Comparison of ENCODE assay signal across 8 cellular contexts in genomic region chr1:17059391-17060128, GRCh38. TPM values are rescaled to one million over a fixed set of nuclear protein-coding genes. Genes with fewer than 3 reads are reported as not detected.
DNase-seq lines count a peak whose midpoint lies in the region; ATAC-seq and TF ChIP-seq lines count a peak whose summit lies in the region.

No MANE protein-coding gene starts in this region.

- DNase-seq in DMS79 treated with DMSO at 0.1 percent for 48 hours (lab: John Stamatoyannopoulos, UW) = peak; percentile 60
- DNase-seq in HEK293T (ENCODE audit: extremely low spot score) = peak; percentile 76
- DNase-seq in NCI-H510A (lab: John Stamatoyannopoulos, UW) = peak; percentile 47
- DNase-seq in activated CD4-positive, alpha-beta T cell treated with anti-CD3 and anti-CD28 coated beads, Interleukin-2, amount 50 U/mL, for 48 hours = peak; percentile 30 to 47
- peak; percentile 81 for DNase-seq in fibroblast of the aortic adventitia (ENCODE audit: low read depth)
- peak; percentile 66 for DNase-seq in neural crest cell (ENCODE audit: low read depth, low spot score)

- no peaks in the 10 kb centered on the region for H3K36me3 Mint-ChIP-seq in neural crest cell (ENCODE audit: low read depth)

- TF ChIP-seq CTCF in fibroblast of the aortic adventitia (IDR thresholded peaks at IDR 0.05; ENCODE audit: insufficient read depth, low read length) (peak; percentile 89), neural crest cell (conservative IDR thresholded peaks at IDR 0.05) (peak; percentile 78)

- H3K4me3 ChIP-seq in fibroblast of the aortic adventitia (ENCODE audit: low read depth, low read length) = no peak overlapping the region

- H3K27me3 Mint-ChIP-seq in neural crest cell (ENCODE audit: low read depth) = peaks cover 7% of the 10 kb centered on the region

- peak overlapping the region; percentile 24 for H3K4me3 Mint-ChIP-seq in neural crest cell

- peaks cover 25% of the 10 kb centered on the region for H3K4me1 Mint-ChIP-seq in neural crest cell

- H3K9me3 Mint-ChIP-seq in neural crest cell = no peaks in the 10 kb centered on the region

- no peak for ATAC-seq in HG02763 (IDR thresholded peaks at IDR 0.05; ENCODE audit: unreplicated experiment)
- no peak for ATAC-seq in GM18502 (IDR thresholded peaks at IDR 0.05; ENCODE audit: poor library complexity, unreplicated experiment)

- CTCF ChIA-PET in HEK293T (lab: Yijun Ruan, JAX) = interaction anchor here (0.6 to 1.8 kb wide), 4 partner anchors 37 to 189 kb away, joined by 3 to 6 read pairs (median 4); no protein-coding TSS in a partner anchor

- POLR2A ChIA-PET in HEK293T (lab: Yijun Ruan, JAX) = no interaction called here

- peak overlapping the region; percentile 68 for H3K27ac Mint-ChIP-seq in neural crest cell (ENCODE audit: unreplicated experiment)

TF ChIP-seq in HEK293T, 16 proteins besides CTCF, POLR2A, EP300 and RAD21:
- TF ChIP-seq FOXK2 (IDR thresholded peaks at IDR 0.05) (no peak), TARDBP (IDR thresholded peaks at IDR 0.05) (no peak), LEF1 (IDR thresholded peaks at IDR 0.05; ENCODE audit: borderline replicate concordance) (no peak), L3MBTL2 (conservative IDR thresholded peaks at IDR 0.05) (no peak), FOXA1 (IDR thresholded peaks at IDR 0.05) (no peak), ZNF384 (IDR thresholded peaks at IDR 0.05) (no peak), BHLHE40 (IDR thresholded peaks at IDR 0.05; ENCODE audit: borderline replicate concordance) (no peak), ARNT (IDR thresholded peaks at IDR 0.05) (no peak), HDGF (IDR thresholded peaks at IDR 0.05; ENCODE audit: borderline replicate concordance) (no peak), NFRKB (IDR thresholded peaks at IDR 0.05) (no peak), SUZ12 (IDR thresholded peaks at IDR 0.05) (no peak), SP1 (IDR thresholded peaks at IDR 0.05) (no peak), PKNOX1 (IDR thresholded peaks at IDR 0.05) (no peak), FOXM1 (IDR thresholded peaks at IDR 0.05; ENCODE audit: borderline replicate concordance) (no peak), CTBP1 (IDR thresholded peaks at IDR 0.05; ENCODE audit: borderline replicate concordance) (no peak)

RNA-seq across cellular contexts. Expression of gene SDHB, which starts 5.7 kb away (rescaled TPM):
- total RNA-seq in fibroblast of the aortic adventitia (ENCODE audit: low replicate concordance) = 48.4 and 106 TPM in 2 replicates
- 47.2 and 58.6 TPM in 2 replicates for total RNA-seq in neural crest cell

RNA-seq across cellular contexts. Expression of gene ATP13A2, which starts 47.8 kb away (rescaled TPM):
- total RNA-seq in fibroblast of the aortic adventitia (ENCODE audit: low replicate concordance) = 6.8 and 18.4 TPM in 2 replicates
- total RNA-seq in neural crest cell = 53.9 and 59.0 TPM in 2 replicates

RNA-seq across cellular contexts. Expression of gene PADI2, which starts 59.7 kb away (rescaled TPM):
- 0.09 and 0.16 TPM in 2 replicates for total RNA-seq in fibroblast of the aortic adventitia (ENCODE audit: low replicate concordance)
- total RNA-seq in neural crest cell = 0.16 and 0.20 TPM in 2 replicates
